Comparison of ENCODE assay signal across 8 cellular contexts in the genomic region with DNA sequence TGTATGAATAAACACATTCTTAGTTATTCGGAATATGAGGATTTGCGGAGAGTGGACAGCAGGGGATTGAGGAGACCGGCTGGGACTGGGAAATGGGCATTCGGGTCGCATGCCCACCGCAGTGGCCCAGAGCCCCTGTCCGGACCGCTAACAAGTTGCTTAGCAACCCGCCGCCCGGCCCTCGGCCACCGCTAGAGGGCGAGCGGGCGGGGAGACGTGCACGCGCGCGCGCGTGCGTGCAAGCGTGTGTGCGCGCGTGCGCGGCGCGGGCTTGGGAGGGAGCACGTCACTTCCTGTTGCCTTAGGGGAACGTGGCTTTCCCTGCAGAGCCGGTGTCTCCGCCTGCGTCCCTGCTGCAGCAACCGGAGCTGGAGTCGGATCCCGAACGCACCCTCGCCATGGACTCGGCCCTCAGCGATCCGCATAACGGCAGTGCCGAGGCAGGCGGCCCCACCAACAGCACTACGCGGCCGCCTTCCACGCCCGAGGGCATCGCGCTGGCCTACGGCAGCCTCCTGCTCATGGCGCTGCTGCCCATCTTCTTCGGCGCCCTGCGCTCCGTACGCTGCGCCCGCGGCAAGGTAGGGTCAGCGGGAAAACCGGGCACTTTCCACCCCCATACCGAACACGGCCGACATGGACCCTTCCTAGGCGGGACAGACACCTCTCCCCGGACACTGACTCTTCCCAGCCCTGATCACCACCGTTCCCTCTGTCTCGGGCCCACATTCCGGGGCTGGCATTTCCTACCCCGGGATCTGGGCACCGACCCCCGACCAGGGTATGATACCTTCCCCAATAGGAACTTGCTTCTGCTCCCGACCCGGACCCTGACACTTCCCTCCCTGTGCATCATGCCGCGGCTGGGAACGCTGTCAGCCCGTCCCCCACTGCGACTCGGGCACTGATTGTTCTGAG. TPM values are rescaled to one million over a fixed set of nuclear protein-coding genes. Genes with fewer than 3 reads are reported as not detected.
DNase-seq lines count a peak whose midpoint lies in the region; ATAC-seq and TF ChIP-seq lines count a peak whose summit lies in the region.

A gene with protein sequence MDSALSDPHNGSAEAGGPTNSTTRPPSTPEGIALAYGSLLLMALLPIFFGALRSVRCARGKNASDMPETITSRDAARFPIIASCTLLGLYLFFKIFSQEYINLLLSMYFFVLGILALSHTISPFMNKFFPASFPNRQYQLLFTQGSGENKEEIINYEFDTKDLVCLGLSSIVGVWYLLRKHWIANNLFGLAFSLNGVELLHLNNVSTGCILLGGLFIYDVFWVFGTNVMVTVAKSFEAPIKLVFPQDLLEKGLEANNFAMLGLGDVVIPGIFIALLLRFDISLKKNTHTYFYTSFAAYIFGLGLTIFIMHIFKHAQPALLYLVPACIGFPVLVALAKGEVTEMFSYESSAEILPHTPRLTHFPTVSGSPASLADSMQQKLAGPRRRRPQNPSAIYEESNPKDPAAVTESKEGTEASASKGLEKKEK (plus strand): TSS at position 289 of the 918 bp plus-strand sequence. CDS start 110 bp downstream, at position 399.

- H3K4me3 Mint-ChIP-seq in T-helper 17 cell = no peak within 1 kb of the TSS

- peak; percentile 88 for ATAC-seq in HG02840 (IDR thresholded peaks at IDR 0.05; ENCODE audit: low FRiP score, unreplicated experiment)
- peak; percentile 86 for ATAC-seq in T-helper 17 cell
- ATAC-seq in right cardiac atrium = peak; percentile 96 to 97

- H3K27ac ChIP-seq in angular gyrus (ENCODE audit: low read depth, low read length) (peak within 1 kb of the TSS; percentile 64), right cardiac atrium (ENCODE audit: low read length) (peak within 1 kb of the TSS; percentile 9), vagina (peak within 1 kb of the TSS; percentile 72)

- H3K9me3 ChIP-seq in T-helper 17 cell (ENCODE audit: control insufficient read depth, low read length, poor library complexity, severe bottlenecking) = no peaks in the 10 kb centered on the region
- no peaks in the 10 kb centered on the region for H3K9me3 ChIP-seq in right cardiac atrium (ENCODE audit: control insufficient read depth, low read length)
- H3K9me3 ChIP-seq in vagina = no peaks in the 10 kb centered on the region

- no peaks in the 10 kb centered on the region for H3K27me3 ChIP-seq in right cardiac atrium (ENCODE audit: control insufficient read depth, insufficient read depth)
- H3K27me3 ChIP-seq in vagina = no peaks in the 10 kb centered on the region

- no peak within 1 kb of the TSS for H3K27ac Mint-ChIP-seq in T-helper 17 cell

- in situ Hi-C loops in GM13976 (cut with MboI; ENCODE audit: low sequenced_read_pairs, unreplicated experiment) = no loop called here

- peak in 1 of 2 donors; percentile 34 for TF ChIP-seq POLR2A in vagina (IDR thresholded peaks at IDR 0.05)

- no peaks in the 10 kb centered on the region for H3K27me3 Mint-ChIP-seq in T-helper 17 cell

- under 1% methylated on average over 86 of the region's 86 CpGs for WGBS in right cardiac atrium

- no peaks in the 10 kb centered on the region for H3K36me3 ChIP-seq in vagina

- peak; percentile 97 for DNase-seq in GM13976 (ENCODE audit: low spot score)
- peak; percentile 54 for DNase-seq in NCI-H1436 treated with DMSO at 0.1 percent for 48 hours (lab: John Stamatoyannopoulos, UW)
- DNase-seq in T-helper 17 cell = peak; percentile 82 to 88 (median 84)
- DNase-seq in right cardiac atrium = peak; percentile 93 to 97 (median 96)
- peak; percentile 91 for DNase-seq in putamen (ENCODE audit: low spot score)
- DNase-seq in vagina (ENCODE audit: extremely low spot score in 2 of 2) = no peak

- no peaks in the 10 kb centered on the region for H3K36me3 Mint-ChIP-seq in T-helper 17 cell (ENCODE audit: low read depth)

- TF ChIP-seq CTCF in GM13976 (IDR thresholded peaks at IDR 0.05; ENCODE audit: borderline replicate concordance, control extremely low read depth, extremely low read depth, insufficient read depth, missing control alignments) (peak; percentile 97), vagina (IDR thresholded peaks at IDR 0.05) (peak; percentile 97 to 99 (median 98))

- intact Hi-C loops in right cardiac atrium (cut with DNase I) = no loop called here
- intact Hi-C loops in vagina (cut with DNase I) = loop anchor here (5.0 kb wide), 1 partner anchor 52 kb away; no protein-coding TSS in a partner anchor

- peaks cover 7% of the 10 kb centered on the region for H3K4me1 Mint-ChIP-seq in T-helper 17 cell

- peaks cover 15% of the 10 kb centered on the region for H3K4me1 ChIP-seq in right cardiac atrium (ENCODE audit: control insufficient read depth, insufficient read depth, low read length)
- peaks cover 36% of the 10 kb centered on the region for H3K4me1 ChIP-seq in vagina

- peak within 1 kb of the TSS; percentile 60 for H3K4me3 ChIP-seq in right cardiac atrium (ENCODE audit: low read length)
- peak within 1 kb of the TSS; percentile 86 to 87 for H3K4me3 ChIP-seq in vagina

RNA-seq across cellular contexts. Expression of the gene that starts here (rescaled TPM):
- 100 to 1,000 TPM; 154 to 177 TPM for total RNA-seq in T-helper 17 cell
- 10 to 100 TPM; 40.0 to 80.2 (median 62.1) TPM for total RNA-seq in right cardiac atrium
- 47.8 TPM for polyA plus RNA-seq in right cardiac atrium
- 77.8 TPM for total RNA-seq in vagina

Comparison
In these comparisons a context has a peak if more than half of its experiments do, and no peak if none do; other contexts are left out.
1. DNase-seq: peak in GM13976 (single experiment), NCI-H1436 treated with DMSO at 0.1 percent for 48 hours (single experiment), T-helper 17 cell (3 of 3), right cardiac atrium (3 of 3) and putamen (single experiment); none in vagina (0 of 2).
2. H3K27ac ChIP-seq: peak in every context shown above with its lines; median percentile 72 in vagina; 64 in angular gyrus; 9 in right cardiac atrium.
3. Peak in every context shown above with its lines, with median percentiles within 50 percentile points of each other: ATAC-seq.